Comparison of ENCODE assay signal across 1 cellular context in genomic region chr17:45936610-45937009, GRCh38.
TF ChIP-seq lines count a peak whose summit lies in the region.

No MANE protein-coding gene starts in this region.

TF ChIP-seq in HepG2, 621 proteins besides CTCF, POLR2A, EP300 and RAD21 (continued from another document):
- no peak for TF ChIP-seq AHDC1 (CRISPR knock-in tag; IDR thresholded peaks at IDR 0.05; ENCODE audit: borderline replicate concordance)
- no peak for TF ChIP-seq ZSCAN5A (CRISPR knock-in tag; IDR thresholded peaks at IDR 0.05; ENCODE audit: borderline replicate concordance)
- no peak for TF ChIP-seq PCBP1 (IDR thresholded peaks at IDR 0.05; ENCODE audit: borderline replicate concordance, low read depth, low read length)
- TF ChIP-seq ONECUT2 (CRISPR knock-in tag; IDR thresholded peaks at IDR 0.05), result no peak
- TF ChIP-seq TIGD3 (CRISPR knock-in tag; IDR thresholded peaks at IDR 0.05; ENCODE audit: borderline replicate concordance), result 0 out of 2 replicates have a peak, but pooled peaks have one; percentile 10
- no peak for TF ChIP-seq USF2 (IDR thresholded peaks at IDR 0.05; ENCODE audit: low read depth, low read length)
- TF ChIP-seq USF2 (CRISPR knock-in tag; IDR thresholded peaks at IDR 0.05; ENCODE audit: borderline replicate concordance), result 0 out of 2 replicates have a peak, but pooled peaks have one; percentile 1
- 0 out of 2 replicates have a peak, but pooled peaks have one; percentile 54 for TF ChIP-seq ZXDC (CRISPR knock-in tag; IDR thresholded peaks at IDR 0.05)
- no peak for TF ChIP-seq RFX5 (IDR thresholded peaks at IDR 0.05; ENCODE audit: low read depth, low read length)
- TF ChIP-seq ZNF746 (CRISPR knock-in tag; IDR thresholded peaks at IDR 0.05), result no peak
- no peak for TF ChIP-seq ARID2 (CRISPR knock-in tag; IDR thresholded peaks at IDR 0.05; ENCODE audit: borderline replicate concordance)
- no peak for TF ChIP-seq MEIS2 (CRISPR knock-in tag; IDR thresholded peaks at IDR 0.05)
- TF ChIP-seq HNRNPL (IDR thresholded peaks at IDR 0.05; ENCODE audit: low read depth, low read length), result no peak
- TF ChIP-seq GTF3A (CRISPR knock-in tag; conservative IDR thresholded peaks at IDR 0.05), result no peak
- TF ChIP-seq ZSCAN29 (CRISPR knock-in tag; conservative IDR thresholded peaks at IDR 0.05), result no peak
- TF ChIP-seq RFX1 (IDR thresholded peaks at IDR 0.05), result no peak
- TF ChIP-seq ZNF580 (CRISPR knock-in tag; IDR thresholded peaks at IDR 0.05; ENCODE audit: borderline replicate concordance, low read depth), result no peak
- no peak for TF ChIP-seq SKIL (CRISPR knock-in tag; IDR thresholded peaks at IDR 0.05; ENCODE audit: borderline replicate concordance)
- TF ChIP-seq CENPT (CRISPR knock-in tag; IDR thresholded peaks at IDR 0.05; ENCODE audit: low read depth), result no peak
- no peak for TF ChIP-seq MLX (CRISPR knock-in tag; IDR thresholded peaks at IDR 0.05)
- TF ChIP-seq TBX3 (IDR thresholded peaks at IDR 0.05; ENCODE audit: borderline replicate concordance), result no peak
- TF ChIP-seq ZNF792 (CRISPR knock-in tag; IDR thresholded peaks at IDR 0.05), result no peak
- TF ChIP-seq ZNF772 (CRISPR knock-in tag; IDR thresholded peaks at IDR 0.05), result no peak
- TF ChIP-seq HNF4A (CRISPR knock-in tag; IDR thresholded peaks at IDR 0.05), result peak; percentile 71
- no peak for TF ChIP-seq DRAP1 (CRISPR knock-in tag; IDR thresholded peaks at IDR 0.05)
- no peak for TF ChIP-seq TERF1 (CRISPR knock-in tag; IDR thresholded peaks at IDR 0.05)
- 0 out of 2 replicates have a peak, but pooled peaks have one; percentile 10 for TF ChIP-seq ZBTB42 (CRISPR knock-in tag; IDR thresholded peaks at IDR 0.05)
- TF ChIP-seq RBAK (CRISPR knock-in tag; IDR thresholded peaks at IDR 0.05), result no peak
- TF ChIP-seq FOXK2 (IDR thresholded peaks at IDR 0.05), result no peak
- TF ChIP-seq NFIC (IDR thresholded peaks at IDR 0.05; ENCODE audit: low read length), result no peak
TF ChIP-seq in HepG2: peak in this region for 14.
